In genomic region chr3:61650276-61650675, GRCh38 we compare ENCODE assay signal across 8 cellular contexts.
DNase-seq lines count a peak whose midpoint lies in the region; ATAC-seq and TF ChIP-seq lines count a peak whose summit lies in the region.

No MANE protein-coding gene starts in this region.

- DNase-seq in HCEC 1CT (peak; percentile 26), breast epithelium (ENCODE audit: low spot score in 2 of 2) (peak in 1 of 2 donors; percentile 80), iris pigment epithelial cell (ENCODE audit: low read depth) (peak; percentile 73), superior temporal gyrus (ENCODE audit: extremely low spot score) (peak; percentile 48), NCI-H2171 (lab: John Stamatoyannopoulos, UW) (no peak), iPS-NIHi11 (ENCODE audit: low spot score) (no peak)
- no peak for DNase-seq in activated CD4-positive, alpha-beta T cell treated with anti-CD3 and anti-CD28 coated beads, Interleukin-2, amount 50 U/mL, for 4 hours

- H3K4me1 ChIP-seq in breast epithelium: no peaks in the 10 kb centered on the region

- H3K27me3 ChIP-seq in breast epithelium: no peaks in the 10 kb centered on the region

- no peaks in the 10 kb centered on the region for H3K36me3 ChIP-seq in breast epithelium

- no peaks in the 10 kb centered on the region for H3K9me3 ChIP-seq in breast epithelium

- intact Hi-C loops in breast epithelium (cut with DNase I; ENCODE audit: low total_unique reads): no loop called here

- peak overlapping the region; percentile 42 to 48 for H3K27ac ChIP-seq in breast epithelium

- no peak for TF ChIP-seq POLR2A in breast epithelium (IDR thresholded peaks at IDR 0.05)

- H3K4me3 ChIP-seq in breast epithelium: no peak overlapping the region

- TF ChIP-seq CTCF in breast epithelium (IDR thresholded peaks at IDR 0.05): no peak

- no peak for ATAC-seq in GM19463 (IDR thresholded peaks at IDR 0.05; ENCODE audit: unreplicated experiment)

Comparison
In these comparisons a context has a peak if more than half of its experiments do, and no peak if none do; other contexts are left out.
1. DNase-seq: peak in HCEC 1CT (single experiment), iris pigment epithelial cell (single experiment) and superior temporal gyrus (single experiment); none in activated CD4-positive, alpha-beta T cell treated with anti-CD3 and anti-CD28 coated beads, Interleukin-2, amount 50 U/mL, for 4 hours (0 of 2), NCI-H2171 (single experiment) and iPS-NIHi11 (single experiment).